Comparison of ENCODE assay signal across 8 cellular contexts in the genomic region with DNA sequence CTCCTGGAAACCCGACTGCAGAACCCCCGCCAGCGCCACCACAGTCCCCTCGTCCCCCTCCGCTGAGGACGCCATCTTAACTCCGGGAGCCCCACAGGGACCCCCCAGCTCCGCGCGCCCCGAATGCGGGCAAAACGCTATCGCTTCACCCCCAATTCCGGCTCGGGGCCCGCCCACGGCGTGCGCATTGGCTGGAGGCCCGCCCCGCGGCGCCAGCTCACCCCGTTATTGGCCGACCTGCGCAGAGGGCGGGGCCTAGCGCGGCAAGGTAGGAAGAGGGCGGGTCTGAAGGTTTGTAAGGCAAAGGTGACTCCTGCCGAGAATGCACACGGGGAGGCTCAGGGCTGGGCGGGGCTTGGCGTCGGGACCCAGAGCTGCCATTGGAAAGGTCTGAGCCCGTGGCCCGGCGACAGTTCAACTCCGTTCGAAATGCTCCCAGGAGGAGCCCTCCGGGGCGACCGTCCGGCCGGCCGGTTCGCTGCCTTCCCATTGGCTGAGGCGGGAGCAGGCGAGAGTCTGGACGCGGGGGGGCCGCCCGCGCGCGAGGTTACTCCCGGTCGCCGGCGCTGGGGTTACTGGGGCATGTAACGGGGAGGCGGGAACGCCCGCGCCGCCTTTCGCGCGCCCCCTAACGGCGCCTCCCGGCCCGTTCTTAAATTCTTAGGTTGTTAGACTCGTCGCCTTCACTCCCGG. TPM values are rescaled to one million over a fixed set of nuclear protein-coding genes. Genes with fewer than 3 reads are reported as not detected.
DNase-seq lines count a peak whose midpoint lies in the region; ATAC-seq and TF ChIP-seq lines count a peak whose summit lies in the region.

A gene with protein sequence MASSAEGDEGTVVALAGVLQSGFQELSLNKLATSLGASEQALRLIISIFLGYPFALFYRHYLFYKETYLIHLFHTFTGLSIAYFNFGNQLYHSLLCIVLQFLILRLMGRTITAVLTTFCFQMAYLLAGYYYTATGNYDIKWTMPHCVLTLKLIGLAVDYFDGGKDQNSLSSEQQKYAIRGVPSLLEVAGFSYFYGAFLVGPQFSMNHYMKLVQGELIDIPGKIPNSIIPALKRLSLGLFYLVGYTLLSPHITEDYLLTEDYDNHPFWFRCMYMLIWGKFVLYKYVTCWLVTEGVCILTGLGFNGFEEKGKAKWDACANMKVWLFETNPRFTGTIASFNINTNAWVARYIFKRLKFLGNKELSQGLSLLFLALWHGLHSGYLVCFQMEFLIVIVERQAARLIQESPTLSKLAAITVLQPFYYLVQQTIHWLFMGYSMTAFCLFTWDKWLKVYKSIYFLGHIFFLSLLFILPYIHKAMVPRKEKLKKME (minus strand): TSS at position 127 of the 693 bp plus-strand sequence. CDS start 52 bp downstream, at position 75.

- peak; percentile 95 for ATAC-seq in GM19023 (IDR thresholded peaks at IDR 0.05; ENCODE audit: unreplicated experiment)
- peak; percentile 95 for ATAC-seq in HG03280 (IDR thresholded peaks at IDR 0.05; ENCODE audit: unreplicated experiment)
- ATAC-seq in activated B cell treated with CpG ODN at 0.5 μM for 24 hours (ENCODE audit: low read depth) = peak; percentile 96

- H3K27me3 Mint-ChIP-seq in activated B cell treated with CpG ODN at 0.5 μM for 24 hours (no peaks in the 10 kb centered on the region), immature natural killer cell (ENCODE audit: low read depth in 3 of 3) (peaks cover 0 to 6% (median 0%) of the 10 kb centered on the region in 3 donors)

- H3K9me3 Mint-ChIP-seq in activated B cell treated with CpG ODN at 0.5 μM for 24 hours (no peaks in the 10 kb centered on the region), immature natural killer cell (no peaks in the 10 kb centered on the region)

- H3K4me3 Mint-ChIP-seq in activated B cell treated with CpG ODN at 0.5 μM for 24 hours = peak within 1 kb of the TSS; percentile 87
- peak within 1 kb of the TSS; percentile 88 to 100 (median 90) for H3K4me3 Mint-ChIP-seq in immature natural killer cell

- peak within 1 kb of the TSS; percentile 90 for H3K27ac ChIP-seq in caudate nucleus (ENCODE audit: low read depth, low read length)
- peak within 1 kb of the TSS; percentile 87 to 98 (median 92) for H3K27ac ChIP-seq in spleen

- H3K4me3 ChIP-seq in AG10803 (ENCODE audit: low read length) (peak within 1 kb of the TSS; percentile 70), spleen (peak within 1 kb of the TSS; percentile 56 to 87 (median 77))

- WGBS in spleen, 5 donors = 0 to 1% (median 0%) methylated on average over 49 to 77 of the region's 77 CpGs

- H3K36me3 Mint-ChIP-seq in activated B cell treated with CpG ODN at 0.5 μM for 24 hours (ENCODE audit: low read depth) = peaks cover 8% of the 10 kb centered on the region
- H3K36me3 Mint-ChIP-seq in immature natural killer cell = peaks cover 0 to 3% (median 0%) of the 10 kb centered on the region in 3 donors

- H3K27me3 ChIP-seq in spleen (replicated peaks in 1 of 7) = no peaks in the 10 kb centered on the region

- H3K36me3 ChIP-seq in spleen = peaks cover 0 to 22% (median 0%) of the 10 kb centered on the region in 6 donors

- peaks cover 20% of the 10 kb centered on the region for H3K4me1 Mint-ChIP-seq in activated B cell treated with CpG ODN at 0.5 μM for 24 hours
- H3K4me1 Mint-ChIP-seq in immature natural killer cell = peaks cover 17 to 35% of the 10 kb centered on the region in 2 donors

- no peaks in the 10 kb centered on the region for H3K9me3 ChIP-seq in spleen

- TF ChIP-seq CTCF in AG10803 (conservative IDR thresholded peaks at IDR 0.05; ENCODE audit: low read length) = peak; percentile 71
- no peak for TF ChIP-seq CTCF in activated B cell treated with CpG ODN at 0.5 μM for 24 hours (IDR thresholded peaks at IDR 0.05)
- peak; percentile 64 to 95 (median 87) for TF ChIP-seq CTCF in spleen (IDR thresholded peaks at IDR 0.05 in 8 of 11, conservative IDR thresholded peaks at IDR 0.05 in 3 of 11)

- peak; percentile 92 for DNase-seq in AG10803 (ENCODE audit: low read depth)
- peak; percentile 98 for DNase-seq in NCI-H345 (lab: John Stamatoyannopoulos, UW)
- DNase-seq in activated B cell treated with CpG ODN at 0.5 μM for 24 hours = peak; percentile 94
- peak; percentile 56 to 99 (median 96) for DNase-seq in caudate nucleus (lab: John Stamatoyannopoulos, UW)
- peak; percentile 96 to 97 (median 97) for DNase-seq in immature natural killer cell
- DNase-seq in spleen = peak; percentile 99

- intact Hi-C loops in activated B cell treated with CpG ODN at 0.5 μM for 24 hours (cut with micrococcal nuclease) (loop anchor here (1.0 to 5.0 kb wide), 12 partner anchors 48 to 619 kb away; a partner anchor contains a TSS), spleen (cut with DNase I; ENCODE audit: low total_unique reads) (loop anchor here (10.0 kb wide), 1 partner anchor 76 kb away; a partner anchor contains a TSS)

- TF ChIP-seq POLR2A in spleen (IDR thresholded peaks at IDR 0.05) = peak in 2 of 3 donors; percentile 30 to 78

- POLR2A ChIA-PET in activated B cell treated with CpG ODN at 0.5 μM for 24 hours (lab: Charles Lee) = interaction anchor here (0.6 to 2.2 kb wide), 16 partner anchors 8 to 614 kb away, joined by 3 to 58 read pairs (median 3); a partner anchor contains a TSS

- H3K4me1 ChIP-seq in spleen = peaks cover 12 to 44% (median 27%) of the 10 kb centered on the region in 6 donors

- CTCF ChIA-PET in activated B cell treated with CpG ODN at 0.5 μM for 24 hours (lab: Charles Lee) = interaction anchor here (0.6 to 1.2 kb wide), 9 partner anchors 10 to 126 kb away, joined by 3 to 8 read pairs (median 3); a partner anchor contains a TSS

- peak within 1 kb of the TSS; percentile 77 for H3K27ac Mint-ChIP-seq in activated B cell treated with CpG ODN at 0.5 μM for 24 hours
- H3K27ac Mint-ChIP-seq in immature natural killer cell = peak within 1 kb of the TSS; percentile 90 to 96 (median 94)

RNA-seq across cellular contexts. Expression of the gene that starts here (rescaled TPM):
- total RNA-seq in activated B cell treated with CpG ODN at 0.5 μM for 24 hours (19.3 and 21.3 TPM in 2 replicates), spleen (10 to 100 TPM; 28.8 to 52.5 (median 40.8) TPM)
- polyA plus RNA-seq in immature natural killer cell (10 to 100 TPM; 18.4 to 39.2 (median 34.8) TPM), spleen (10 to 100 TPM in 2 of 3 donors, 1 to 10 TPM in 1; 9.7 to 13.5 (median 11.2) TPM)

Comparison
In these comparisons a context has a peak if more than half of its experiments do, and no peak if none do; other contexts are left out.
1. Peak in every context shown above with its lines: DNase-seq, ATAC-seq, H3K4me3 ChIP-seq and H3K27ac ChIP-seq.